In the genomic region with DNA sequence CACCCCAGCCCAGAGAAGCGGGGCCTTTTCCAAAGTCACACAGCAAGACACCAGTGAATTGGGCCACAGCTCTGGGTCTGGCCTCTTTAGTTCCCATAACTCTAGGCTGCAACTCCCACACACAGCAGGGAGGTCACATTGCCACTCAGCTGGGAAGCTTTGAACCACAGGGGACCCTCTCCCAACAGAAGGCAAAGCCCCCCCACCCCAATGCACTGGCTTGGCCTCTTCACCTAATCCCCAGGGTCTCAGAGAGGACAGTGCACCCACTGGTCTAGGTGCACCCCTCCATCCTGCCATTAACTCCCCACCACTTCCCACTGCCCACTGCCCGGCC, we compare ENCODE assay signal across 10 cellular contexts.
DNase-seq lines count a peak whose midpoint lies in the region; ATAC-seq and TF ChIP-seq lines count a peak whose summit lies in the region.
"Had no signal": no experiment of that assay in that cellular context is flagged by ENCODE, and none has a peak within 500 bp of the region (broad histone marks: within the 10 kb centered on the region; RNA-seq: fewer than 3 reads in every experiment).

No MANE protein-coding gene starts in this region.

- H3K27me3 ChIP-seq in Caco-2 (replicated peaks; ENCODE audit: control insufficient read depth, insufficient read depth, low read length) (no peaks in the 10 kb centered on the region), SJSA1 (replicated peaks) (no peaks in the 10 kb centered on the region), iPS DF 6.9 (ENCODE audit: control insufficient read depth, insufficient read depth, low read length) (no peaks in the 10 kb centered on the region), sigmoid colon (no peaks in the 10 kb centered on the region), HAP-1 (ENCODE audit: low read depth) (no peaks in the 10 kb centered on the region)

- no peak for TF ChIP-seq POLR2A in sigmoid colon (IDR thresholded peaks at IDR 0.05)

- DNase-seq in Caco-2 (no peak), SJSA1 (ENCODE audit: low read depth in 1 of 2, low spot score in 2 of 2) (no peak), iPS DF 6.9 (ENCODE audit: low read depth, low spot score) (no peak), sigmoid colon (no peak), HAP-1 (ENCODE audit: low spot score in 2 of 2) (no peak), NCI-H510A (lab: John Stamatoyannopoulos, UW) (no peak), GM10248 (ENCODE audit: extremely low spot score) (no peak)
- DNase-seq: naive B cell; stimulated activated naive B cell treated with anti-CD40 and anti-IgM and Interleukin-4, amounts not matched to agents 10 μg/mL and 1 μg/mL and 100 μg/mL, for 72 hours had no signal

- TSS peak; percentile 76 for BruUV-seq in Caco-2 (replicated peaks; lab: Mats Ljungman, UMichigan)

- H3K4me1 Mint-ChIP-seq in Caco-2 (ENCODE audit: low read depth, unreplicated experiment), result peaks cover 19% of the 10 kb centered on the region

- H3K27ac ChIP-seq in SJSA1 (peak overlapping the region; percentile 70), iPS DF 6.9 (ENCODE audit: low read length) (peak overlapping the region; percentile 25), sigmoid colon (peak overlapping the region; percentile 84 to 89 (median 87))

- CTCF ChIA-PET in Caco-2 (lab: Charles Lee) (interaction anchor here (0.6 to 1.3 kb wide), 8 partner anchors 9 to 290 kb away, joined by 3 to 9 read pairs (median 3); no protein-coding TSS in a partner anchor), GM10248 (lab: Yijun Ruan, JAX) (interaction anchor here (2.3 kb wide), 1 partner anchor 10 kb away, joined by 4 read pairs; no protein-coding TSS in a partner anchor)

- H3K27ac Mint-ChIP-seq in Caco-2 (ENCODE audit: unreplicated experiment), result peak overlapping the region; percentile 98
- H3K27ac Mint-ChIP-seq: naive B cell; stimulated activated naive B cell treated with anti-CD40 and anti-IgM and Interleukin-4, amounts not matched to agents 10 μg/mL and 1 μg/mL and 100 μg/mL, for 72 hours had no signal

- peaks cover 27% of the 10 kb centered on the region for H3K4me1 ChIP-seq in Caco-2
- peaks cover 35% of the 10 kb centered on the region for H3K4me1 ChIP-seq in SJSA1 (replicated peaks)
- peaks cover 14% of the 10 kb centered on the region for H3K4me1 ChIP-seq in iPS DF 6.9 (ENCODE audit: control insufficient read depth, insufficient read depth, low read length)
- peaks cover 0 to 51% (median 40%) of the 10 kb centered on the region in 4 donors for H3K4me1 ChIP-seq in sigmoid colon
- peaks cover 12% of the 10 kb centered on the region for H3K4me1 ChIP-seq in HAP-1

- intact Hi-C loops in Caco-2 (cut with micrococcal nuclease; ENCODE audit: unreplicated experiment) (loop anchor here (2.0 to 5.0 kb wide), 4 partner anchors 78 to 273 kb away; a partner anchor contains a TSS), sigmoid colon (cut with DNase I) (loop anchor here (5.0 kb wide), 2 partner anchors 78 to 157 kb away; a partner anchor contains a TSS)

- H3K9me3 ChIP-seq in Caco-2 (peaks cover 7% of the 10 kb centered on the region; the same call in 1 of the 2 replicates), SJSA1 (replicated peaks) (peaks cover 6% of the 10 kb centered on the region; the same call in 1 of the 2 replicates), iPS DF 6.9 (ENCODE audit: control insufficient read depth, insufficient read depth, low read length) (no peaks in the 10 kb centered on the region), sigmoid colon (peaks cover 0 to 3% (median 0%) of the 10 kb centered on the region in 4 donors), HAP-1 (no peaks in the 10 kb centered on the region)

- TF ChIP-seq EP300 in sigmoid colon (IDR thresholded peaks at IDR 0.05), result no peak

- peaks cover 17% of the 10 kb centered on the region for H3K36me3 Mint-ChIP-seq in Caco-2 (ENCODE audit: insufficient read depth, unreplicated experiment)

- TF ChIP-seq CTCF in Caco-2 (IDR thresholded peaks at IDR 0.05; ENCODE audit: insufficient read depth in 1 of 2, low read depth in 1 of 2, low read length in 1 of 2, severe bottlenecking in 1 of 2, unreplicated experiment in 1 of 2) (no peak), sigmoid colon (IDR thresholded peaks at IDR 0.05) (no peak), GM10248 (IDR thresholded peaks at IDR 0.05; ENCODE audit: control extremely low read depth, extremely low read depth, low read depth, missing control alignments) (no peak)

- no peaks in the 10 kb centered on the region for H3K27me3 Mint-ChIP-seq in Caco-2 (ENCODE audit: insufficient read depth, unreplicated experiment)

- WGBS in iPS DF 6.9 (ENCODE audit: insufficient coverage, insufficient read length), result no CpG with 5 or more reads among the region's 2 CpGs
- WGBS in sigmoid colon, 2 donors, result 72 to 73% methylated on average over 2 of the region's 2 CpGs

- peak overlapping the region; percentile 68 for H3K4me3 Mint-ChIP-seq in Caco-2 (ENCODE audit: unreplicated experiment)

- H3K9me3 Mint-ChIP-seq in Caco-2 (ENCODE audit: unreplicated experiment), result peaks cover 10% of the 10 kb centered on the region

- H3K36me3 ChIP-seq in Caco-2 (ENCODE audit: control insufficient read depth, insufficient read depth, low read length), result no peaks in the 10 kb centered on the region
- H3K36me3 ChIP-seq in SJSA1, result no peaks in the 10 kb centered on the region
- H3K36me3 ChIP-seq in iPS DF 6.9 (ENCODE audit: control insufficient read depth, insufficient read depth, low read length), result no peaks in the 10 kb centered on the region
- no peaks in the 10 kb centered on the region for H3K36me3 ChIP-seq in sigmoid colon
- no peaks in the 10 kb centered on the region for H3K36me3 ChIP-seq in HAP-1 (replicated peaks)

- H3K4me3 ChIP-seq in Caco-2 (ENCODE audit: low read depth, low read length) (peak overlapping the region; percentile 11), SJSA1 (no peak overlapping the region), iPS DF 6.9 (ENCODE audit: low read length) (no peak overlapping the region), sigmoid colon (peak overlapping the region in 3 of 4 donors; percentile 20 to 29 (median 23)), HAP-1 (no peak overlapping the region)

- in situ Hi-C loops in HAP-1 (cut with MboI; ENCODE audit: low sequenced_read_pairs), result no loop called here

- ATAC-seq in HG03039 (IDR thresholded peaks at IDR 0.05; ENCODE audit: unreplicated experiment), result no peak

- POLR2A ChIA-PET in Caco-2 (lab: Charles Lee), result interaction anchor here (0.6 to 2.1 kb wide), 16 partner anchors 9 to 291 kb away, joined by 3 to 13 read pairs (median 5); a partner anchor contains a TSS
- POLR2A ChIA-PET in GM10248 (lab: Yijun Ruan, JAX), result no interaction called here

Comparison
In these comparisons a context has a peak if more than half of its experiments do, and no peak if none do; other contexts are left out.
1. H3K4me3 ChIP-seq: peak in Caco-2 (single experiment) and sigmoid colon (3 of 4); none in SJSA1 (single experiment), iPS DF 6.9 (single experiment) and HAP-1 (single experiment).
2. H3K27ac ChIP-seq: peak in every context shown above with its lines; median percentile 87 in sigmoid colon; 70 in SJSA1; 25 in iPS DF 6.9.